Comparison of ENCODE assay signal across 8 cellular contexts in the genomic region with DNA sequence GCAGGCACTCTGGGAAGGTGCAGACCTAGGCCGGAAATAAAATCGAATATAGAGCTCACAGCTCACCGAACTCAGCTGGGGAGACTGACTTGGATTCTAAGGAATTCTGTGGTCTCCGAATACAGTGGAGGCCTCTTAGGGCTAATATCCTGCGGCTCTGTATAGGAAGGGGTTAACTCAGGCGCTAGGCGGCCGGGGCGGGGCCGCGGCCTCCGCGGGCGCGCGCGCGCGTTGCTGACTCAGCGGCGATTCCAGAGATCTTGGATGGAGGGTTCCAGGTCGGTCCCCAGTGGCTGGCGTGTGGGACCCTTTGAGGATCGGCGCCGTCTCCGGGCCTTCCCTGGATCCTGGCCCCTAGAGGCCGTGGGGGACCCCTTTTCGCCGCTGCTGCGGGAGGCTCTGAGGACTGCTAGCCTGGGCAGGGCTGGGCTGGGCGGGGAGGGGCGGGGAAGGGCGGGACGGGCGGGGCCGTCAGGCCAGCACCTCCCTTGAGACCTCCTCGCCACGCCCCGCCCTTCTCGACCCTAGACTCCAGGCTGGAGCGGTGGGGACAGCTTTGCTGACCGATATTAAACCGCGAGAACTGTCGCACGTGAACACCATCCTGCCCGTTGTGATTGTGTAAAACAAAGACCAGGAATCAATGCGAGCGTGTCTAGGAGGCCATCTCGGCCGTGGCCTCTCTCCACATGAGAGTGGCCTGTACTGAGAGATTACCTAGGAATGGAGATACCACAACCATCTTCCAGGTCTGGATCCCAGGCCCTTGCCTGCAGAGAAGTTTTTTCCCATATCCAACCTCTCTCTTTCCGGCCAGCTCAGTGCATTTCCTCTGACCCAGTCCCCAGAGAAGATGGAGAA.
A peak's percentile ranks its signal among the peaks of the same experiment; 100 is the strongest.
DNase-seq lines count a peak whose midpoint lies in the region; ATAC-seq and TF ChIP-seq lines count a peak whose summit lies in the region.

No MANE protein-coding gene starts in this region.

- peak overlapping the region; percentile 79 for H3K4me3 ChIP-seq in choroid plexus epithelial cell (ENCODE audit: low read depth, low read length)

- ATAC-seq in HG03280 (IDR thresholded peaks at IDR 0.05; ENCODE audit: unreplicated experiment): peak; percentile 26
- no peak for ATAC-seq in HG02840 (IDR thresholded peaks at IDR 0.05; ENCODE audit: low FRiP score, unreplicated experiment)

- no peak for TF ChIP-seq CTCF in choroid plexus epithelial cell (conservative IDR thresholded peaks at IDR 0.05; ENCODE audit: low read depth, low read length)

- peak; percentile 49 for DNase-seq in GDM1 (lab: John Stamatoyannopoulos, UW)
- peak; percentile 84 for DNase-seq in NCI-H510A treated with DMSO at 0.1 percent for 48 hours (lab: John Stamatoyannopoulos, UW)
- DNase-seq in activated CD4-positive, alpha-beta T cell treated with anti-CD3 and anti-CD28 coated beads for 4 hours: peak; percentile 68 to 72
- peak; percentile 78 for DNase-seq in choroid plexus epithelial cell (ENCODE audit: low read depth)
- peak; percentile 65 for DNase-seq in kidney glomerular epithelial cell (lab: John Stamatoyannopoulos, UW)
- peak; percentile 85 for DNase-seq in stimulated activated CD4-positive, alpha-beta T cell treated with anti-CD3 and anti-CD28 coated beads, Interleukin-15, amount 100 ng/mL, for 24 hours
